Comparison of ENCODE assay signal across 1 cellular context in the genomic region with DNA sequence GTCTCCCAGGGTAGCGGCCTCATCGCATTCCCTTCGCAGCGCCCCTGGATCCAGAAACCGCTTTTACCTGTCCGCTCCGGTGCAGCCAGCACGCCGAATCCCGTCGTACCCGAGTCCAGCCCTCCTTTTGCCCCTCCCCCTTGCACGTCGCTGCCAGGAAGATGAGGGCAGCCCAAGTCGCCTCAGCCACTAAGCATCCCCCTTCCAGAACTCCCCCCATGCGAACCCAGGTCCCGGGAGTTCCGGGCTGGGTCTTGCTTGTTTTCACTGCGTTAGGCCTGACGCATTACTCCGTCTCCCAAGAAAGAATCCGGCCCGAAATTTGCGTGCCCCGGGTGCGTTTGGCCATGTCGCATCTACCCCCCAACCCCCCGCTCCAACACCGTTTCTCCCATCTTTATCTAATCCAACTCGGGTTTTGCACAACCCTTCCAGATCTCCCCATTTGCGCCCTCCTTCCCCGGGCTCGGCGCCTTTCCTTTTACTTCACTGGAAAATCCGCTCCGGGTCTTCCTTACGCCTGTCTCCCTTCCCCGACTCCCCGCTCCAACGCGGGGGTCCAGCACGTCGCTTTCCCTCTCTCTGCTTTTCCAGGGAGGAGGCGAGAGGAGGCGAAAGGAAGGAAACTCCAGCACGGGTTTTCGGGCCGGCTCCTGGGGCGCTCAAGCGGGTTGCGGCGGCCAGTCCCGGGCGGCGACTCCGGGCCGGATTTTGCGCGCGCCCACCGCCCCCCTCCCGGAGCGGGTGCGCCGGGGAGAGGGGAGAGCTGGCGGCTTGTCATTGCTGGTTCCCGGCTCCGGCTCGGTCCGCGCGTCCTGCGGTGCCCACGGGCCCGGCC.
TF ChIP-seq lines count a peak whose summit lies in the region.

No MANE protein-coding gene starts in this region.

TF ChIP-seq in HEK293, 187 proteins besides CTCF, POLR2A, EP300 and RAD21 (continued from another document and continues in another):
- TF ChIP-seq, protein P1, sequence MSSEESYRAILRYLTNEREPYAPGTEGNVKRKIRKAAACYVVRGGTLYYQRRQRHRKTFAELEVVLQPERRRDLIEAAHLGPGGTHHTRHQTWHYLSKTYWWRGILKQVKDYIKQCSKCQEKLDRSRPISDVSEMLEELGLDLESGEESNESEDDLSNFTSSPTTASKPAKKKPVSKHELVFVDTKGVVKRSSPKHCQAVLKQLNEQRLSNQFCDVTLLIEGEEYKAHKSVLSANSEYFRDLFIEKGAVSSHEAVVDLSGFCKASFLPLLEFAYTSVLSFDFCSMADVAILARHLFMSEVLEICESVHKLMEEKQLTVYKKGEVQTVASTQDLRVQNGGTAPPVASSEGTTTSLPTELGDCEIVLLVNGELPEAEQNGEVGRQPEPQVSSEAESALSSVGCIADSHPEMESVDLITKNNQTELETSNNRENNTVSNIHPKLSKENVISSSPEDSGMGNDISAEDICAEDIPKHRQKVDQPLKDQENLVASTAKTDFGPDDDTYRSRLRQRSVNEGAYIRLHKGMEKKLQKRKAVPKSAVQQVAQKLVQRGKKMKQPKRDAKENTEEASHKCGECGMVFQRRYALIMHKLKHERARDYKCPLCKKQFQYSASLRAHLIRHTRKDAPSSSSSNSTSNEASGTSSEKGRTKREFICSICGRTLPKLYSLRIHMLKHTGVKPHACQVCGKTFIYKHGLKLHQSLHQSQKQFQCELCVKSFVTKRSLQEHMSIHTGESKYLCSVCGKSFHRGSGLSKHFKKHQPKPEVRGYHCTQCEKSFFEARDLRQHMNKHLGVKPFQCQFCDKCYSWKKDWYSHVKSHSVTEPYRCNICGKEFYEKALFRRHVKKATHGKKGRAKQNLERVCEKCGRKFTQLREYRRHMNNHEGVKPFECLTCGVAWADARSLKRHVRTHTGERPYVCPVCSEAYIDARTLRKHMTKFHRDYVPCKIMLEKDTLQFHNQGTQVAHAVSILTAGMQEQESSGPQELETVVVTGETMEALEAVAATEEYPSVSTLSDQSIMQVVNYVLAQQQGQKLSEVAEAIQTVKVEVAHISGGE (tag by site-specific recombination; conservative IDR thresholded peaks at IDR 0.05; ENCODE audit: low read depth), result peak; percentile 78
- peak; percentile 54; the same call in 1 of the 2 replicates for TF ChIP-seq REST (tag by site-specific recombination; IDR thresholded peaks at IDR 0.05)
- 0 out of 2 replicates have a peak, but pooled peaks have one; percentile 46 for TF ChIP-seq ZNF768 (tag by site-specific recombination; IDR thresholded peaks at IDR 0.05)
- TF ChIP-seq OVOL3 (tag by site-specific recombination; IDR thresholded peaks at IDR 0.05), result peak; percentile 34; the same call in 1 of the 2 replicates
- peak; percentile 91 for TF ChIP-seq ZNF184 (tag by site-specific recombination; IDR thresholded peaks at IDR 0.05)
- TF ChIP-seq, protein P2, sequence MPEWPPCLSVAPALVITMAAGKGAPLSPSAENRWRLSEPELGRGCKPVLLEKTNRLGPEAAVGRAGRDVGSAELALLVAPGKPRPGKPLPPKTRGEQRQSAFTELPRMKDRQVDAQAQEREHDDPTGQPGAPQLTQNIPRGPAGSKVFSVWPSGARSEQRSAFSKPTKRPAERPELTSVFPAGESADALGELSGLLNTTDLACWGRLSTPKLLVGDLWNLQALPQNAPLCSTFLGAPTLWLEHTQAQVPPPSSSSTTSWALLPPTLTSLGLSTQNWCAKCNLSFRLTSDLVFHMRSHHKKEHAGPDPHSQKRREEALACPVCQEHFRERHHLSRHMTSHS (tag by site-specific recombination; IDR thresholded peaks at IDR 0.05), result 0 out of 2 replicates have a peak, but pooled peaks have one; percentile 19
- peak; percentile 76 for TF ChIP-seq ZNF76 (tag by site-specific recombination; IDR thresholded peaks at IDR 0.05; ENCODE audit: borderline replicate concordance, low read depth)
- peak; percentile 57 for TF ChIP-seq ZNF501 (tag by site-specific recombination; IDR thresholded peaks at IDR 0.05)
- TF ChIP-seq ZEB2 (tag by site-specific recombination; IDR thresholded peaks at IDR 0.05), result peak; percentile 90
- 0 out of 2 replicates have a peak, but pooled peaks have one; percentile 3 for TF ChIP-seq ZNF791 (tag by site-specific recombination; IDR thresholded peaks at IDR 0.05)
- TF ChIP-seq ZNF596 (tag by site-specific recombination; IDR thresholded peaks at IDR 0.05), result peak; percentile 75
- peak; percentile 89 for TF ChIP-seq ZNF324 (tag by site-specific recombination; IDR thresholded peaks at IDR 0.05)
- TF ChIP-seq, protein P3, sequence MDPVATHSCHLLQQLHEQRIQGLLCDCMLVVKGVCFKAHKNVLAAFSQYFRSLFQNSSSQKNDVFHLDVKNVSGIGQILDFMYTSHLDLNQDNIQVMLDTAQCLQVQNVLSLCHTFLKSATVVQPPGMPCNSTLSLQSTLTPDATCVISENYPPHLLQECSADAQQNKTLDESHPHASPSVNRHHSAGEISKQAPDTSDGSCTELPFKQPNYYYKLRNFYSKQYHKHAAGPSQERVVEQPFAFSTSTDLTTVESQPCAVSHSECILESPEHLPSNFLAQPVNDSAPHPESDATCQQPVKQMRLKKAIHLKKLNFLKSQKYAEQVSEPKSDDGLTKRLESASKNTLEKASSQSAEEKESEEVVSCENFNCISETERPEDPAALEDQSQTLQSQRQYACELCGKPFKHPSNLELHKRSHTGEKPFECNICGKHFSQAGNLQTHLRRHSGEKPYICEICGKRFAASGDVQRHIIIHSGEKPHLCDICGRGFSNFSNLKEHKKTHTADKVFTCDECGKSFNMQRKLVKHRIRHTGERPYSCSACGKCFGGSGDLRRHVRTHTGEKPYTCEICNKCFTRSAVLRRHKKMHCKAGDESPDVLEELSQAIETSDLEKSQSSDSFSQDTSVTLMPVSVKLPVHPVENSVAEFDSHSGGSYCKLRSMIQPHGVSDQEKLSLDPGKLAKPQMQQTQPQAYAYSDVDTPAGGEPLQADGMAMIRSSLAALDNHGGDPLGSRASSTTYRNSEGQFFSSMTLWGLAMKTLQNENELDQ (tag by site-specific recombination; IDR thresholded peaks at IDR 0.05; ENCODE audit: low read depth), result 0 out of 2 replicates have a peak, but pooled peaks have one; percentile 62
- peak; percentile 53 for TF ChIP-seq KLF9 (tag by site-specific recombination; IDR thresholded peaks at IDR 0.05; ENCODE audit: low read depth)
- peak; percentile 53 for TF ChIP-seq ZNF394 (tag by site-specific recombination; IDR thresholded peaks at IDR 0.05; ENCODE audit: borderline replicate concordance)
- TF ChIP-seq, protein P4, sequence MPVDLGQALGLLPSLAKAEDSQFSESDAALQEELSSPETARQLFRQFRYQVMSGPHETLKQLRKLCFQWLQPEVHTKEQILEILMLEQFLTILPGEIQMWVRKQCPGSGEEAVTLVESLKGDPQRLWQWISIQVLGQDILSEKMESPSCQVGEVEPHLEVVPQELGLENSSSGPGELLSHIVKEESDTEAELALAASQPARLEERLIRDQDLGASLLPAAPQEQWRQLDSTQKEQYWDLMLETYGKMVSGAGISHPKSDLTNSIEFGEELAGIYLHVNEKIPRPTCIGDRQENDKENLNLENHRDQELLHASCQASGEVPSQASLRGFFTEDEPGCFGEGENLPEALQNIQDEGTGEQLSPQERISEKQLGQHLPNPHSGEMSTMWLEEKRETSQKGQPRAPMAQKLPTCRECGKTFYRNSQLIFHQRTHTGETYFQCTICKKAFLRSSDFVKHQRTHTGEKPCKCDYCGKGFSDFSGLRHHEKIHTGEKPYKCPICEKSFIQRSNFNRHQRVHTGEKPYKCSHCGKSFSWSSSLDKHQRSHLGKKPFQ (tag by site-specific recombination; IDR thresholded peaks at IDR 0.05), result peak; percentile 34; the same call in 1 of the 2 replicates
- peak; percentile 93 for TF ChIP-seq ZNF561 (tag by site-specific recombination; IDR thresholded peaks at IDR 0.05; ENCODE audit: borderline replicate concordance)
- TF ChIP-seq KLF8 (tag by site-specific recombination; IDR thresholded peaks at IDR 0.05), result peak; percentile 81
- peak; percentile 72; the same call in 1 of the 2 replicates for TF ChIP-seq ZNF341 (tag by site-specific recombination; IDR thresholded peaks at IDR 0.05; ENCODE audit: low read depth)
- TF ChIP-seq HIC1 (tag by site-specific recombination; IDR thresholded peaks at IDR 0.05), result 0 out of 2 replicates have a peak, but pooled peaks have one; percentile 57
- peak; percentile 93 for TF ChIP-seq ZSCAN30 (tag by site-specific recombination; IDR thresholded peaks at IDR 0.05)
- peak; percentile 26; the same call in 1 of the 2 replicates for TF ChIP-seq ZBTB21 (tag by site-specific recombination; IDR thresholded peaks at IDR 0.05)
- TF ChIP-seq ZSCAN23 (tag by site-specific recombination; IDR thresholded peaks at IDR 0.05), result peak; percentile 72; the same call in 1 of the 2 replicates
- peak; percentile 90 for TF ChIP-seq PRDM4 (tag by site-specific recombination; IDR thresholded peaks at IDR 0.05)
- peak; percentile 77 for TF ChIP-seq ZFP69B (tag by site-specific recombination; IDR thresholded peaks at IDR 0.05)
- TF ChIP-seq ZNF558 (tag by site-specific recombination; IDR thresholded peaks at IDR 0.05), result peak; percentile 51; the same call in 1 of the 2 replicates
- TF ChIP-seq ZXDB (tag by site-specific recombination; IDR thresholded peaks at IDR 0.05), result peak; percentile 60
- peak; percentile 77 for TF ChIP-seq ZNF2 (tag by site-specific recombination; IDR thresholded peaks at IDR 0.05)
- peak; percentile 85 for TF ChIP-seq ZNF600 (tag by site-specific recombination; IDR thresholded peaks at IDR 0.05)
- TF ChIP-seq ZNF19 (tag by site-specific recombination; IDR thresholded peaks at IDR 0.05; ENCODE audit: low read depth), result 0 out of 2 replicates have a peak, but pooled peaks have one; percentile 19
- TF ChIP-seq, protein P5, sequence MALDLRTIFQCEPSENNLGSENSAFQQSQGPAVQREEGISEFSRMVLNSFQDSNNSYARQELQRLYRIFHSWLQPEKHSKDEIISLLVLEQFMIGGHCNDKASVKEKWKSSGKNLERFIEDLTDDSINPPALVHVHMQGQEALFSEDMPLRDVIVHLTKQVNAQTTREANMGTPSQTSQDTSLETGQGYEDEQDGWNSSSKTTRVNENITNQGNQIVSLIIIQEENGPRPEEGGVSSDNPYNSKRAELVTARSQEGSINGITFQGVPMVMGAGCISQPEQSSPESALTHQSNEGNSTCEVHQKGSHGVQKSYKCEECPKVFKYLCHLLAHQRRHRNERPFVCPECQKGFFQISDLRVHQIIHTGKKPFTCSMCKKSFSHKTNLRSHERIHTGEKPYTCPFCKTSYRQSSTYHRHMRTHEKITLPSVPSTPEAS (tag by site-specific recombination; IDR thresholded peaks at IDR 0.05), result peak; percentile 36; the same call in 1 of the 2 replicates
- TF ChIP-seq ZNF366 (tag by site-specific recombination; conservative IDR thresholded peaks at IDR 0.05), result peak; percentile 95
- TF ChIP-seq ZNF335 (tag by site-specific recombination; conservative IDR thresholded peaks at IDR 0.05), result peak; percentile 83
- TF ChIP-seq TRIM28 (IDR thresholded peaks at IDR 0.05; ENCODE audit: borderline replicate concordance, low read length), result peak; percentile 54; the same call in 1 of the 2 replicates
- TF ChIP-seq PRDM1 (tag by site-specific recombination; IDR thresholded peaks at IDR 0.05), result peak; percentile 91
- TF ChIP-seq EGR2 (tag by site-specific recombination; IDR thresholded peaks at IDR 0.05; ENCODE audit: low read depth), result peak; percentile 34
- peak; percentile 44; the same call in 1 of the 2 replicates for TF ChIP-seq ZFHX2 (tag by site-specific recombination; conservative IDR thresholded peaks at IDR 0.05)
